20 cellular contexts compared by ENCODE assay signal in the genomic region with DNA sequence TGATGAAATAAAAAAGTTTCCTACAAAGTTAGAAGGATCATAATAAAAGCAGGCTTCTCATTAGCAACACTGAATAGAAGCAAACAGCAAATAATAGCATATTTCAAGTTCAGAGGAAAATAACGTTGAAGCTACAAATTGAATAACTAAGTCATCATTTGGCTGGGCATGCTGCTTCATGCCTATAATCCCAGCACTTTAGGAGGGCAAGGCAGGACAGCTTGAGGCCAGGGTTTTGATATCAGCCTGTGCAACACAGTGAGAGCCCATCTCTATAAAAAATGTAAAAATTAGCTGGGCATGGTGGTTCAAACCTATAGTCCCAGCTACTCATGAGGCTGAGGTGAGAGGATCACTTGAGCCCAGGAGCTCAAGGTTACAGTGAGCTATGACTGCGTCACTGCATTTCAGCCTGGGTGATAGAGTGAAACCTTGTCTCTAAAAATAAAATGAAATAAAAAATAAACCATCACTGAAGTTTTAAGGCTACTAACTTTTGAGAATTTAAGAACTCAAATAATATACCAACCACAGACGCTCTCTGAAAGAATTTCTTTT. TPM values are rescaled to one million over a fixed set of nuclear protein-coding genes. Genes with fewer than 3 reads are reported as not detected.
DNase-seq lines count a peak whose midpoint lies in the region; ATAC-seq, FAIRE-seq and TF ChIP-seq lines count a peak whose summit lies in the region.
"Had no signal": no experiment of that assay in that cellular context is flagged by ENCODE, and none has a peak within 500 bp of the region (broad histone marks: within the 10 kb centered on the region; RNA-seq: fewer than 3 reads in every experiment).

No MANE protein-coding gene starts in this region.

- ATAC-seq in stimulated activated effector memory CD8-positive, alpha-beta T cell treated with anti-CD3 and anti-CD28 coated beads, Interleukin-12 subunit alpha, Interleukin-12 subunit beta, amount 100 ng/mL, for 72 hours, result no peak
- no peak for ATAC-seq in HG03280 (IDR thresholded peaks at IDR 0.05; ENCODE audit: unreplicated experiment)
- ATAC-seq in aorta (ENCODE audit: low FRiP score), result no peak
- ATAC-seq: SK-N-SH treated with all-trans-retinoic acid at 6 μM for 48 hours had no signal

- no peaks in the 10 kb centered on the region for H3K9me3 Mint-ChIP-seq in MCF 10A (ENCODE audit: unreplicated experiment)
- H3K9me3 Mint-ChIP-seq in stimulated activated effector memory CD8-positive, alpha-beta T cell treated with anti-CD3 and anti-CD28 coated beads, Interleukin-12 subunit alpha, Interleukin-12 subunit beta, amount 100 ng/mL, for 72 hours, result no peaks in the 10 kb centered on the region

- peaks cover 16% of the 10 kb centered on the region for H3K4me1 Mint-ChIP-seq in MCF 10A (ENCODE audit: insufficient read depth, unreplicated experiment)
- peaks cover 22% of the 10 kb centered on the region for H3K4me1 Mint-ChIP-seq in stimulated activated effector memory CD8-positive, alpha-beta T cell treated with anti-CD3 and anti-CD28 coated beads, Interleukin-12 subunit alpha, Interleukin-12 subunit beta, amount 100 ng/mL, for 72 hours

- DNase-seq in MCF 10A (ENCODE audit: unreplicated experiment), result peak; percentile 8
- no peak for DNase-seq in breast epithelium (ENCODE audit: low spot score in 2 of 2)
- peak; percentile 24 for DNase-seq in WERI-Rb-1
- no peak for DNase-seq in keratinocyte (ENCODE audit: low read depth, low spot score)
- peak in 1 of 2 donors; percentile 17 for DNase-seq in stimulated activated effector memory CD8-positive, alpha-beta T cell treated with anti-CD3 and anti-CD28 coated beads, Interleukin-12 subunit alpha, Interleukin-12 subunit beta, amount 100 ng/mL, for 72 hours (ENCODE audit: low spot score in 2 of 2)
- no peak for DNase-seq in aorta
- no peak for DNase-seq in HPDE6-E6E7 (ENCODE audit: extremely low spot score)
- DNase-seq: DMS79; GM23248; NCI-H146; NCI-H2081 treated with DMSO at 0.1 percent for 48 hours; NCI-H226; NCI-H69; NK-92 treated with Interleukin-12 subunit alpha and Interleukin-12 subunit beta, amount 100 ng/mL, for 24 hours; PC-9; SHP77 had no signal

- H3K4me1 ChIP-seq in breast epithelium (no peaks in the 10 kb centered on the region), keratinocyte (ENCODE audit: control insufficient read depth, extremely low read depth, insufficient read depth, low read length) (peaks cover 20% of the 10 kb centered on the region), aorta (ENCODE audit: control insufficient read depth in 1 of 2, insufficient read depth in 2 of 2, low read length in 2 of 2) (no peaks in the 10 kb centered on the region)

- peak overlapping the region; percentile 79 for H3K27ac Mint-ChIP-seq in MCF 10A (ENCODE audit: low read depth, unreplicated experiment)
- H3K27ac Mint-ChIP-seq in stimulated activated effector memory CD8-positive, alpha-beta T cell treated with anti-CD3 and anti-CD28 coated beads, Interleukin-12 subunit alpha, Interleukin-12 subunit beta, amount 100 ng/mL, for 72 hours, result peak overlapping the region; percentile 33

- no peak for TF ChIP-seq POLR2A in breast epithelium (IDR thresholded peaks at IDR 0.05)

- H3K4me3 ChIP-seq in breast epithelium (no peak overlapping the region), WERI-Rb-1 (ENCODE audit: low read depth, low read length) (no peak overlapping the region), keratinocyte (ENCODE audit: control insufficient read depth in 2 of 3, extremely low read depth in 1 of 3, insufficient read depth in 2 of 3, low read depth in 1 of 3, low read length in 3 of 3) (peak overlapping the region in 1 of 3 experiments; percentile 25), aorta (ENCODE audit: low read length in 2 of 2) (no peak overlapping the region)
- H3K4me3 ChIP-seq: GM23248, PC-9 had no signal

- H3K36me3 ChIP-seq in breast epithelium (no peaks in the 10 kb centered on the region), WERI-Rb-1 (peaks cover 40% of the 10 kb centered on the region), keratinocyte (ENCODE audit: control insufficient read depth in 2 of 2, extremely low read depth in 1 of 2, insufficient read depth in 2 of 2, low read length in 2 of 2) (peaks cover 2 to 7% of the 10 kb centered on the region in 2 experiments), aorta (ENCODE audit: control insufficient read depth in 1 of 2, insufficient read depth in 2 of 2, low read length in 1 of 2) (peaks cover 0 to 4% of the 10 kb centered on the region in 2 donors)

- no peaks in the 10 kb centered on the region for H3K9me1 ChIP-seq in keratinocyte (ENCODE audit: control insufficient read depth, extremely low read depth, insufficient read depth, low read length)

- peak; percentile 79 for FAIRE-seq in keratinocyte (lab: Jason Lieb, UNC)
- FAIRE-seq: GM12892 had no signal

- CTCF ChIA-PET in MCF 10A (lab: Yijun Ruan, JAX), result interaction anchor here (0.7 to 1.0 kb wide), 3 partner anchors 24 to 189 kb away, joined by 3 to 4 read pairs (median 3); no protein-coding TSS in a partner anchor

- H3K27me3 ChIP-seq in breast epithelium (no peaks in the 10 kb centered on the region), WERI-Rb-1 (ENCODE audit: insufficient read depth, low read depth, severe bottlenecking) (no peaks in the 10 kb centered on the region), keratinocyte (ENCODE audit: control insufficient read depth, extremely low read depth, insufficient read depth, low read length) (no peaks in the 10 kb centered on the region), aorta (ENCODE audit: control insufficient read depth in 1 of 2, insufficient read depth in 2 of 2, low read length in 1 of 2) (no peaks in the 10 kb centered on the region)

- H3K4me2 ChIP-seq in keratinocyte (ENCODE audit: control insufficient read depth, extremely low read depth, insufficient read depth, low read depth, low read length), result peak overlapping the region; percentile 7
- H3K4me2 ChIP-seq: PC-9 had no signal

- WGBS in aorta, 2 donors, result 66 to 70% methylated on average over 3 of the region's 3 CpGs

- H4K20me1 ChIP-seq in keratinocyte (ENCODE audit: control insufficient read depth, extremely low read depth, insufficient read depth, low read length), result no peaks in the 10 kb centered on the region

- intact Hi-C loops in MCF 10A (cut with micrococcal nuclease), result no loop called here
- intact Hi-C loops in breast epithelium (cut with DNase I; ENCODE audit: low total_unique reads), result no loop called here
- intact Hi-C loops in aorta (cut with DNase I), result no loop called here

- dilution Hi-C loops in keratinocyte (cut with MboI; ENCODE audit: extremely low pct_ligation_motif_present, low sequenced_read_pairs), result no loop called here

- peaks cover 56% of the 10 kb centered on the region for H3K36me3 Mint-ChIP-seq in MCF 10A (ENCODE audit: insufficient read depth, unreplicated experiment)
- peaks cover 95% of the 10 kb centered on the region for H3K36me3 Mint-ChIP-seq in stimulated activated effector memory CD8-positive, alpha-beta T cell treated with anti-CD3 and anti-CD28 coated beads, Interleukin-12 subunit alpha, Interleukin-12 subunit beta, amount 100 ng/mL, for 72 hours

- no peak overlapping the region for H2AFZ ChIP-seq in keratinocyte (ENCODE audit: control insufficient read depth, low read length)
- H2AFZ ChIP-seq: GM23248, PC-9 had no signal

- no peaks in the 10 kb centered on the region for H3K9me3 ChIP-seq in breast epithelium
- no peaks in the 10 kb centered on the region for H3K9me3 ChIP-seq in WERI-Rb-1 (ENCODE audit: severe bottlenecking)
- H3K9me3 ChIP-seq in keratinocyte (ENCODE audit: control insufficient read depth, low read depth, low read length), result no peaks in the 10 kb centered on the region
- no peaks in the 10 kb centered on the region for H3K9me3 ChIP-seq in aorta (ENCODE audit: control insufficient read depth, low read length)

- TF ChIP-seq CTCF in MCF 10A (IDR thresholded peaks at IDR 0.05; ENCODE audit: unreplicated experiment) (no peak), breast epithelium (IDR thresholded peaks at IDR 0.05) (no peak), WERI-Rb-1 (IDR thresholded peaks at IDR 0.05; ENCODE audit: low read depth, low read length) (no peak), keratinocyte (optimal IDR thresholded peaks at IDR 0.05 in 1 of 3, IDR thresholded peaks at IDR 0.05 in 1 of 3, conservative IDR thresholded peaks at IDR 0.05 in 1 of 3; ENCODE audit: extremely low read depth in 1 of 3, insufficient read depth in 2 of 3, low read length in 3 of 3) (no peak)

- H3K27ac ChIP-seq in breast epithelium, result no peak overlapping the region
- H3K27ac ChIP-seq in WERI-Rb-1, result peak overlapping the region; percentile 19
- peak overlapping the region; percentile 53 for H3K27ac ChIP-seq in keratinocyte (ENCODE audit: control insufficient read depth, insufficient read depth, low read length)
- H3K27ac ChIP-seq in aorta (ENCODE audit: low read depth in 1 of 2, low read length in 2 of 2), result no peak overlapping the region
- H3K27ac ChIP-seq: C4-2B, GM23248, PC-9 had no signal

- H3K9ac ChIP-seq in keratinocyte (ENCODE audit: control insufficient read depth, extremely low read depth, insufficient read depth, low read length), result no peak overlapping the region
- H3K9ac ChIP-seq: GM23248 had no signal

- H3K79me2 ChIP-seq in keratinocyte (ENCODE audit: control insufficient read depth, insufficient read depth, low read length), result peaks cover 56% of the 10 kb centered on the region

- POLR2A ChIA-PET in MCF 10A (lab: Yijun Ruan, JAX), result interaction anchor here (0.6 to 5.4 kb wide), 8 partner anchors 11 to 497 kb away, joined by 3 to 50 read pairs (median 4); partner anchors contain the start of genes NCOR1 and PIGL

- H3K27me3 Mint-ChIP-seq in MCF 10A (ENCODE audit: insufficient read depth, unreplicated experiment), result no peaks in the 10 kb centered on the region

- no TSS peak for BruUV-seq in MCF 10A (replicated peaks; lab: Mats Ljungman, UMichigan)

- no peak overlapping the region for H3K4me3 Mint-ChIP-seq in MCF 10A (ENCODE audit: unreplicated experiment)
- H3K4me3 Mint-ChIP-seq in stimulated activated effector memory CD8-positive, alpha-beta T cell treated with anti-CD3 and anti-CD28 coated beads, Interleukin-12 subunit alpha, Interleukin-12 subunit beta, amount 100 ng/mL, for 72 hours, result no peak overlapping the region

RNA-seq across cellular contexts. Expression of gene NCOR1, which starts 25.5 kb away (rescaled TPM):
- total RNA-seq in MCF 10A (2022) (120 and 138 TPM in 2 replicates), breast epithelium (100 to 1,000 TPM; 118 to 229 (median 174) TPM), aorta (100 to 1,000 TPM; 134 to 144 TPM)
- polyA plus RNA-seq in keratinocyte (58.2 to 80.9 TPM (median 59.8 TPM) in 3 replicates), aorta (100 to 1,000 TPM; 147 to 323 TPM)
- polyA plus RNA-seq in keratinocyte (2011; ENCODE audit: low read depth), result 109 TPM
- 46.0 and 53.2 TPM in 2 replicates for polyA plus RNA-seq in keratinocyte (2011; cell fraction: cytosol; rRNA removed)
- 87.5 and 91.6 TPM in 2 replicates for polyA plus RNA-seq in keratinocyte (2011; cell fraction: nucleus; rRNA removed)
- 44.2 and 49.1 TPM in 2 replicates for polyA plus RNA-seq in keratinocyte (2012; ENCODE audit: low replicate concordance)
- 160 to 225 TPM (median 176 TPM) in 3 replicates for polyA minus RNA-seq in keratinocyte
- polyA minus RNA-seq in keratinocyte (2011; cell fraction: cytosol; rRNA and poly(A)+ RNA removed), result 59.1 TPM
- 93.4 and 211 TPM in 2 replicates for polyA minus RNA-seq in keratinocyte (2011; cell fraction: nucleus; rRNA and poly(A)+ RNA removed)

RNA-seq across cellular contexts. Expression of gene PIGL, which starts 27.1 kb away (rescaled TPM):
- total RNA-seq in MCF 10A (2022) (28.5 and 31.3 TPM in 2 replicates), breast epithelium (10 to 100 TPM; 54.6 to 76.2 (median 68.8) TPM), aorta (10 to 100 TPM; 53.3 to 53.4 TPM)
- polyA plus RNA-seq in keratinocyte (17.0 to 30.4 TPM (median 21.5 TPM) in 3 replicates), aorta (10 to 100 TPM in 1 of 2 donors, not detected in 1; 36.1 TPM)
- 11.1 TPM for polyA plus RNA-seq in keratinocyte (2011; ENCODE audit: low read depth)
- 6.8 and 9.4 TPM in 2 replicates for polyA plus RNA-seq in keratinocyte (2011; cell fraction: cytosol; rRNA removed)
- polyA plus RNA-seq in keratinocyte (2011; cell fraction: nucleus; rRNA removed), result 117 and 146 TPM in 2 replicates
- polyA plus RNA-seq in keratinocyte (2012; ENCODE audit: low replicate concordance), result 10.9 and 31.9 TPM in 2 replicates
- polyA minus RNA-seq in keratinocyte, result 11.5 to 34.9 TPM (median 24.3 TPM) in 3 replicates
- polyA minus RNA-seq in keratinocyte (2011; cell fraction: cytosol; rRNA and poly(A)+ RNA removed), result 6.1 TPM
- polyA minus RNA-seq in keratinocyte (2011; cell fraction: nucleus; rRNA and poly(A)+ RNA removed), result 25.9 and 41.9 TPM in 2 replicates

Comparison
In these comparisons a context has a peak if more than half of its experiments do, and no peak if none do; other contexts are left out.
1. DNase-seq: peak in MCF 10A (single experiment) and WERI-Rb-1 (single experiment); none in breast epithelium (0 of 2), keratinocyte (single experiment), aorta (0 of 2) and HPDE6-E6E7 (single experiment).
2. H3K27ac ChIP-seq: peak in WERI-Rb-1 (single experiment) and keratinocyte (single experiment); none in breast epithelium (0 of 2) and aorta (0 of 2).